Comparison of ENCODE assay signal across 8 cellular contexts in the genomic region with DNA sequence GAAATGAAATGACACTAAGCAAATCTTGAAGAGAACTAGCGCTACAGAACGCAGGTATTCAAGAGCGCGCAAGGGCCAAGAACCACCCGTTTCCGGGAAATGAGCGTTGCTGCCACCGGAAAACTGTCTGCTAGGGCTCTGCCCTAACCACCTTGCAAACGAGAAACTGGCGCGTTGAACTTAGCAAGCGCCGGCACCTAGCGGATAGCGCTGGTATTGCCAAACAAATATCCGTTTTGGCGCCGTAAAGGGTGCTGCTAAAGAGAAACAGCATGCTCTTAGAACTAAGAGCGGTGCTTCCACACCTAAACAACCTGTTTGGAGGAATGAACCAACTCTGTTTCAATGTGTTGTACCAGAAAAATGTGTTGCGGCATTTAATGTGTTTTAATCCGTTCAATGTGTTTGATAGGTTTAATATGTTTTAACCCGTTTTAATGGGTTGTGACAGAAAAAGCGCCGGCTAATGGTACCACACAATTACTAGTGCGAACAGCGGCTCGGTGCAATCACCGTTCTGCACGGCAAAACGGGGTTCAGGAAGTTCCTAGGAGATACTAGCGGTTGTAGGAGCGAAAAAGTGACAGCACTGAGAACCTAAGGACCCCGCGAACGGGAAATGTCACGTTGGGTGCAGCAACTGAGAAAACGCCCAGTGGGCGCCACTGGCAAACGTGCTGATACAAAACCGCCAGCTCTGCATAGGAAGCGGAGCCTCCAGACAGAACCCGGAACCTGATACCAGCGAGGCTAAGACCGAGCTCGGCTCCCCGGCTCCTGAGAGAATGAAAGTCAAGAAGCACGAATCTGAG. TPM values are rescaled to one million over a fixed set of nuclear protein-coding genes. Genes with fewer than 3 reads are reported as not detected.
DNase-seq lines count a peak whose midpoint lies in the region; TF ChIP-seq lines count a peak whose summit lies in the region.

A gene with protein sequence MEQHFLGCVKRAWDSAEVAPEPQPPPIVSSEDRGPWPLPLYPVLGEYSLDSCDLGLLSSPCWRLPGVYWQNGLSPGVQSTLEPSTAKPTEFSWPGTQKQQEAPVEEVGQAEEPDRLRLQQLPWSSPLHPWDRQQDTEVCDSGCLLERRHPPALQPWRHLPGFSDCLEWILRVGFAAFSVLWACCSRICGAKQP (minus strand): TSS at position 33 of the 812 bp plus-strand sequence. CDS start 273 bp downstream, outside the sequence.

- no peaks in the 10 kb centered on the region for H3K27me3 Mint-ChIP-seq in activated T-helper 2 cell treated with anti-CD3 and anti-CD28 coated beads, Interferon-gamma antibody, Interleukin-2, Interleukin-4, amounts not matched to agents 10 μg/mL and 5 μg/mL and 100 μg/mL, durations not matched to agents 14 hours and 24 hours and 36 hours (ENCODE audit: low read depth)

- H3K27ac ChIP-seq in RWPE1 (peak within 1 kb of the TSS; percentile 97), substantia nigra (ENCODE audit: low read depth, low read length, poor library complexity, severe bottlenecking) (peak within 1 kb of the TSS; percentile 96)

- peaks cover 23% of the 10 kb centered on the region for H3F3A ChIP-seq in Loucy (ENCODE audit: low read depth)

- H2AFZ ChIP-seq in Loucy (ENCODE audit: low read length) (0 out of 2 replicates have a peak within 1 kb of the TSS, but pooled peaks have one; percentile 25), neuron (ENCODE audit: low read depth, low read length) (peak within 1 kb of the TSS; percentile 68)

- intact Hi-C loops in activated T-helper 2 cell treated with anti-CD3 and anti-CD28 coated beads, Interferon-gamma antibody, Interleukin-2, Interleukin-4, amounts not matched to agents 10 μg/mL and 5 μg/mL and 100 μg/mL, durations not matched to agents 14 hours and 24 hours and 36 hours (cut with micrococcal nuclease): loop anchor here (1.0 to 2.0 kb wide), 8 partner anchors 20 to 444 kb away; no protein-coding TSS in a partner anchor

- H3K9me2 ChIP-seq in Loucy (replicated peaks; ENCODE audit: low read depth, low read length): no peaks in the 10 kb centered on the region

- CTCF ChIA-PET in RWPE1 (lab: Yijun Ruan, JAX): interaction anchor here (0.6 to 1.8 kb wide), 6 partner anchors 25 to 371 kb away, joined by 3 to 8 read pairs (median 4); no protein-coding TSS in a partner anchor

- H3K9ac ChIP-seq in ES-I3 (ENCODE audit: low read depth, low read length) (peak within 1 kb of the TSS; percentile 63; the same call in 1 of the 2 replicates), Loucy (ENCODE audit: low read depth, low read length, poor library complexity, severe bottlenecking) (peak within 1 kb of the TSS; percentile 96)

- TF ChIP-seq CTCF in Loucy (conservative IDR thresholded peaks at IDR 0.05; ENCODE audit: low read length): peak; percentile 66
- peak; percentile 88 for TF ChIP-seq CTCF in RWPE1 (conservative IDR thresholded peaks at IDR 0.05; ENCODE audit: low read depth)

- DNase-seq in H4 (ENCODE audit: low spot score): peak; percentile 97
- peak; percentile 54 for DNase-seq in RWPE1 (ENCODE audit: low spot score)
- DNase-seq in activated T-helper 2 cell treated with anti-CD3 and anti-CD28 coated beads, Interferon-gamma antibody, Interleukin-2, Interleukin-4, amounts not matched to agents 10 μg/mL and 5 μg/mL and 100 μg/mL, durations not matched to agents 14 hours and 24 hours and 36 hours (ENCODE audit: low spot score): peak; percentile 95
- peak; percentile 93 for DNase-seq in fibroblast of the conjunctiva (ENCODE audit: low read depth)
- peak in 44 of 49 donors; percentile 11 to 78 (median 52) for DNase-seq in substantia nigra (lab: John Stamatoyannopoulos, UW)

- H3K36me3 ChIP-seq in ES-I3 (ENCODE audit: insufficient read depth, low read length): no peaks in the 10 kb centered on the region
- no peaks in the 10 kb centered on the region for H3K36me3 ChIP-seq in Loucy (ENCODE audit: insufficient read depth, low read length)
- no peaks in the 10 kb centered on the region for H3K36me3 ChIP-seq in neuron (ENCODE audit: insufficient read depth, low read length)

- H3K4me1 Mint-ChIP-seq in activated T-helper 2 cell treated with anti-CD3 and anti-CD28 coated beads, Interferon-gamma antibody, Interleukin-2, Interleukin-4, amounts not matched to agents 10 μg/mL and 5 μg/mL and 100 μg/mL, durations not matched to agents 14 hours and 24 hours and 36 hours (ENCODE audit: low read depth): peaks cover 47% of the 10 kb centered on the region

- 0 out of 2 replicates have a peak, but pooled peaks cover 3% of the 10 kb centered on the region for H3K4me1 ChIP-seq in ES-I3 (ENCODE audit: insufficient read depth, low read length)
- H3K4me1 ChIP-seq in Loucy (ENCODE audit: insufficient read depth, low read length, poor library complexity, severe bottlenecking): peaks cover 34% of the 10 kb centered on the region
- H3K4me1 ChIP-seq in neuron (ENCODE audit: insufficient read depth, low read length): peaks cover 10% of the 10 kb centered on the region

- no peaks in the 10 kb centered on the region for H3K9me3 Mint-ChIP-seq in activated T-helper 2 cell treated with anti-CD3 and anti-CD28 coated beads, Interferon-gamma antibody, Interleukin-2, Interleukin-4, amounts not matched to agents 10 μg/mL and 5 μg/mL and 100 μg/mL, durations not matched to agents 14 hours and 24 hours and 36 hours

- peaks cover 13% of the 10 kb centered on the region for H3K27me3 ChIP-seq in Loucy (ENCODE audit: insufficient read depth, low read length, poor library complexity, severe bottlenecking)
- no peaks in the 10 kb centered on the region for H3K27me3 ChIP-seq in neuron (ENCODE audit: insufficient read depth, low read length)

- H3K4me3 ChIP-seq in Loucy (ENCODE audit: low read length, poor library complexity, severe bottlenecking) (peak within 1 kb of the TSS; percentile 90), neuron (ENCODE audit: low read length) (peak within 1 kb of the TSS; percentile 55)

- H3K36me3 Mint-ChIP-seq in activated T-helper 2 cell treated with anti-CD3 and anti-CD28 coated beads, Interferon-gamma antibody, Interleukin-2, Interleukin-4, amounts not matched to agents 10 μg/mL and 5 μg/mL and 100 μg/mL, durations not matched to agents 14 hours and 24 hours and 36 hours (ENCODE audit: low read depth): peaks cover 11% of the 10 kb centered on the region

- H4K20me1 ChIP-seq in Loucy (ENCODE audit: insufficient read depth, low read length, poor library complexity, severe bottlenecking): peaks cover 25% of the 10 kb centered on the region

- POLR2A ChIA-PET in RWPE1 (lab: Yijun Ruan, JAX; ENCODE audit: low non-redundant PET): interaction anchor here (0.7 kb wide), 1 partner anchor 9 kb away, joined by 7 read pairs; no protein-coding TSS in a partner anchor

- H3K4me2 ChIP-seq in Loucy (ENCODE audit: low read depth, low read length, poor library complexity, severe bottlenecking): peak within 1 kb of the TSS; percentile 87

- peak within 1 kb of the TSS; percentile 97 for H3K27ac Mint-ChIP-seq in activated T-helper 2 cell treated with anti-CD3 and anti-CD28 coated beads, Interferon-gamma antibody, Interleukin-2, Interleukin-4, amounts not matched to agents 10 μg/mL and 5 μg/mL and 100 μg/mL, durations not matched to agents 14 hours and 24 hours and 36 hours

- peaks cover 87% of the 10 kb centered on the region for H3K79me2 ChIP-seq in Loucy (ENCODE audit: insufficient read depth, low read length)

- H3K4me3 Mint-ChIP-seq in activated T-helper 2 cell treated with anti-CD3 and anti-CD28 coated beads, Interferon-gamma antibody, Interleukin-2, Interleukin-4, amounts not matched to agents 10 μg/mL and 5 μg/mL and 100 μg/mL, durations not matched to agents 14 hours and 24 hours and 36 hours (ENCODE audit: low read depth): peak within 1 kb of the TSS; percentile 92

- H3K9me3 ChIP-seq in ES-I3 (ENCODE audit: control insufficient read depth, insufficient read depth, low read length): no peaks in the 10 kb centered on the region
- no peaks in the 10 kb centered on the region for H3K9me3 ChIP-seq in Loucy (ENCODE audit: insufficient read depth, low read depth, low read length)
- H3K9me3 ChIP-seq in neuron (ENCODE audit: low read length): peaks cover 1% of the 10 kb centered on the region

RNA-seq across cellular contexts. Expression of the gene that starts here (rescaled TPM):
- total RNA-seq in H4 (2014; rRNA removed; shearing (Covaris generic)): 4.5 TPM in 2 replicates
- 2.1 and 2.5 TPM in 2 replicates for total RNA-seq in activated T-helper 2 cell treated with anti-CD3 and anti-CD28 coated beads, Interferon-gamma antibody, Interleukin-2, Interleukin-4, amounts not matched to agents 10 μg/mL and 5 μg/mL and 100 μg/mL, durations not matched to agents 14 hours and 24 hours and 36 hours

Comparison
In these comparisons a context has a peak if more than half of its experiments do, and no peak if none do; other contexts are left out.
1. Peak in every context shown above with its lines: DNase-seq, H3K4me3 ChIP-seq and H3K27ac ChIP-seq.